ENCODE assay signal across 8 cellular contexts in the genomic region with DNA sequence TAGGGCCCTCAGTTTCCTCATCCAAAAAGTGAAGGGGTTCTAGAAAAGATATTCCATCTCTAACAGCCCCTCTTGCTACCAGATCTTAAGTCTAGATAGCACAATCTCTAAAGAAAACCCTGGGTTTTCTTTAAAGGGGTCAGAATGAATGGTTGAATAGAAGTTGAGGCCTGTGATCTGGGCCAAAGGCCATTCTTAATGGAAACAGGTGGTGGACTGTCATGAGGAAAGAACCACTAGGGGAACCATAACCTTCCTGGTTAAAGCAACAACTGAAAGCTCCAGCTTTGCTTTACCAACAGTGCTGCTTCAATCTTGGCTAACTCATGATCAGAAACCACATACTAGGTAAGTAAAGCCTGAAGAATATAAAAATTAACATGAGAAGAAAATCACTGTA. TPM values are rescaled to one million over a fixed set of nuclear protein-coding genes. Genes with fewer than 3 reads are reported as not detected.
A peak's percentile ranks its signal among the peaks of the same experiment; 100 is the strongest.
DNase-seq lines count a peak whose midpoint lies in the region; ATAC-seq and TF ChIP-seq lines count a peak whose summit lies in the region.

No MANE protein-coding gene starts in this region.

- H3K9ac ChIP-seq in mesendoderm (ENCODE audit: low read length): no peak overlapping the region

- H2BK15ac ChIP-seq in mesendoderm (replicated peaks; ENCODE audit: low read depth): no peak overlapping the region

- H3K27ac ChIP-seq in breast epithelium (peak overlapping the region; percentile 94), mesendoderm (ENCODE audit: low read depth, low read length) (no peak overlapping the region)

- H3K4me2 ChIP-seq in mesendoderm (ENCODE audit: low read length): no peak overlapping the region

- H3K23ac ChIP-seq in mesendoderm (ENCODE audit: low read length): no peak overlapping the region

- no peak for TF ChIP-seq CTCF in breast epithelium (IDR thresholded peaks at IDR 0.05)

- peaks cover 63% of the 10 kb centered on the region for H3K79me2 ChIP-seq in mesendoderm (ENCODE audit: control insufficient read depth, insufficient read depth, low read length)

- no peak overlapping the region for H3K56ac ChIP-seq in mesendoderm (ENCODE audit: low read length)

- no peak overlapping the region for H4K5ac ChIP-seq in mesendoderm (ENCODE audit: low read length)

- no peak overlapping the region for H2AK5ac ChIP-seq in mesendoderm (ENCODE audit: low read length)

- H3K4ac ChIP-seq in mesendoderm (ENCODE audit: low read depth, low read length): no peak overlapping the region

- intact Hi-C loops in breast epithelium (cut with DNase I; ENCODE audit: low total_unique reads): no loop called here

- H3K18ac ChIP-seq in mesendoderm (ENCODE audit: low read length): no peak overlapping the region

- H3K4me1 ChIP-seq in breast epithelium: no peaks in the 10 kb centered on the region
- H3K4me1 ChIP-seq in mesendoderm (ENCODE audit: control insufficient read depth, low read depth, low read length): no peaks in the 10 kb centered on the region

- DNase-seq in NOMO-1 treated with DMSO at 0.1 percent for 48 hours (lab: John Stamatoyannopoulos, UW; ENCODE audit: unreplicated experiment): peak; percentile 39
- no peak for DNase-seq in NOMO-1 treated with dmso at 0.1 percent for 144 hours (lab: John Stamatoyannopoulos, UW; ENCODE audit: unreplicated experiment)
- DNase-seq in M059J (ENCODE audit: low read depth): peak; percentile 49
- DNase-seq in breast epithelium (ENCODE audit: low spot score in 2 of 2): no peak
- peak; percentile 73 for DNase-seq in mesendoderm

- H2BK5ac ChIP-seq in mesendoderm (ENCODE audit: low read length): no peak overlapping the region

- no peak overlapping the region for H4K8ac ChIP-seq in mesendoderm (ENCODE audit: low read depth, low read length)

- no peaks in the 10 kb centered on the region for H3K9me3 ChIP-seq in breast epithelium

- no peak overlapping the region for H2BK120ac ChIP-seq in mesendoderm (ENCODE audit: low read depth, low read length)

- no peaks in the 10 kb centered on the region for H3K36me3 ChIP-seq in breast epithelium
- no peaks in the 10 kb centered on the region for H3K36me3 ChIP-seq in mesendoderm (ENCODE audit: control insufficient read depth, insufficient read depth, low read length)

- no peak for TF ChIP-seq POLR2A in breast epithelium (IDR thresholded peaks at IDR 0.05)

- H3K79me1 ChIP-seq in mesendoderm (ENCODE audit: low read length): no peaks in the 10 kb centered on the region

- H3K4me3 ChIP-seq in breast epithelium: peak overlapping the region in 2 of 3 donors; percentile 85 to 98
- no peak overlapping the region for H3K4me3 ChIP-seq in mesendoderm (ENCODE audit: low read length)

- H3K27me3 ChIP-seq in breast epithelium (no peaks in the 10 kb centered on the region), mesendoderm (ENCODE audit: insufficient read depth, low read length, poor library complexity) (no peaks in the 10 kb centered on the region)

- ATAC-seq in GM19395 (IDR thresholded peaks at IDR 0.05; ENCODE audit: unreplicated experiment) (no peak), HG03520 (IDR thresholded peaks at IDR 0.05; ENCODE audit: unreplicated experiment) (no peak), GM18870 (IDR thresholded peaks at IDR 0.05; ENCODE audit: unreplicated experiment) (no peak)

RNA-seq across cellular contexts. Expression of a gene that starts 1.8 kb away (rescaled TPM):
- 50.0 and 73.1 TPM in 2 replicates for total RNA-seq in M059J (2014; rRNA removed; shearing (Covaris generic))
- total RNA-seq in breast epithelium: 100 to 1,000 TPM in 2 of 3 donors, 10 to 100 TPM in 1; 94.1 to 117 (median 114) TPM
- 134 TPM for polyA plus RNA-seq in mesendoderm (2013, experiment 1 of 2)
- polyA plus RNA-seq in mesendoderm (2013, experiment 2 of 2): 128 TPM

RNA-seq across cellular contexts. Expression of a gene that starts 14.3 kb away (rescaled TPM):
- total RNA-seq in M059J (2014; rRNA removed; shearing (Covaris generic)): 183 and 234 TPM in 2 replicates
- 100 to 1,000 TPM; 130 to 139 (median 137) TPM for total RNA-seq in breast epithelium
- polyA plus RNA-seq in mesendoderm (2013, experiment 1 of 2): 57.4 TPM
- polyA plus RNA-seq in mesendoderm (2013, experiment 2 of 2): 59.5 TPM

RNA-seq across cellular contexts. Expression of a gene that starts 27.7 kb away (rescaled TPM):
- 26.0 and 35.4 TPM in 2 replicates for total RNA-seq in M059J (2014; rRNA removed; shearing (Covaris generic))
- 10 to 100 TPM; 26.6 to 31.5 (median 26.9) TPM for total RNA-seq in breast epithelium
- 8.1 TPM for polyA plus RNA-seq in mesendoderm (2013, experiment 1 of 2)
- 8.4 TPM for polyA plus RNA-seq in mesendoderm (2013, experiment 2 of 2)

RNA-seq across cellular contexts. Expression of a gene that starts 27.8 kb away (rescaled TPM):
- 85.7 and 108 TPM in 2 replicates for total RNA-seq in M059J (2014; rRNA removed; shearing (Covaris generic))
- 10 to 100 TPM; 49.0 to 59.7 (median 49.2) TPM for total RNA-seq in breast epithelium
- polyA plus RNA-seq in mesendoderm (2013, experiment 1 of 2): 123 TPM
- polyA plus RNA-seq in mesendoderm (2013, experiment 2 of 2): 123 TPM

RNA-seq across cellular contexts. Expression of a gene that starts 35.4 kb away (rescaled TPM):
- not detected in 2 replicates for total RNA-seq in M059J (2014; rRNA removed; shearing (Covaris generic))
- 10 to 100 TPM in 1 of 3 donors, not detected in 2; 11.2 TPM for total RNA-seq in breast epithelium
- 0.07 TPM for polyA plus RNA-seq in mesendoderm (2013, experiment 1 of 2)
- 0.03 TPM for polyA plus RNA-seq in mesendoderm (2013, experiment 2 of 2)

Comparison
In these comparisons a context has a peak if more than half of its experiments do, and no peak if none do; other contexts are left out.
1. DNase-seq: peak in NOMO-1 treated with DMSO at 0.1 percent for 48 hours (single experiment), M059J (single experiment) and mesendoderm (single experiment); none in NOMO-1 treated with dmso at 0.1 percent for 144 hours (single experiment) and breast epithelium (0 of 2).